2 cellular contexts compared by ENCODE assay signal in genomic region chr16:86393907-86394626, GRCh38.
TF ChIP-seq lines count a peak whose summit lies in the region.

No MANE protein-coding gene starts in this region.

TF ChIP-seq in HepG2, 621 proteins besides CTCF, POLR2A, EP300 and RAD21 (continued from another document):
- TF ChIP-seq IRF9 (CRISPR knock-in tag; IDR thresholded peaks at IDR 0.05; ENCODE audit: borderline replicate concordance) (no peak), CREB1 (IDR thresholded peaks at IDR 0.05) (peak; percentile 98), CREB1 (CRISPR knock-in tag; IDR thresholded peaks at IDR 0.05) (no peak), SSRP1 (CRISPR knock-in tag; IDR thresholded peaks at IDR 0.05) (no peak), MAFK (conservative IDR thresholded peaks at IDR 0.05 in 1 of 2, IDR thresholded peaks at IDR 0.05 in 1 of 2; ENCODE audit: low read length in 2 of 2) (peak in 1 of 2 experiments; percentile 28; a peak in 1 of 4 replicates), XRCC5 (optimal IDR thresholded peaks at IDR 0.05; ENCODE audit: low read length) (no peak), IKZF1 (IDR thresholded peaks at IDR 0.05) (0 out of 2 replicates have a peak, but pooled peaks have one; percentile 65), ADNP (CRISPR knock-in tag; IDR thresholded peaks at IDR 0.05) (no peak), FOXP1 (IDR thresholded peaks at IDR 0.05) (0 out of 2 replicates have a peak, but pooled peaks have one; percentile 4), FOXP1 (CRISPR knock-in tag; IDR thresholded peaks at IDR 0.05) (no peak), PRMT3 (CRISPR knock-in tag; IDR thresholded peaks at IDR 0.05; ENCODE audit: borderline replicate concordance, low read depth) (no peak), ZBTB14 (CRISPR knock-in tag; IDR thresholded peaks at IDR 0.05) (no peak), FOXK2 (IDR thresholded peaks at IDR 0.05) (peak; percentile 3; the same call in 1 of the 2 replicates), ZKSCAN5 (CRISPR knock-in tag; IDR thresholded peaks at IDR 0.05) (no peak)

TF ChIP-seq in K562, 482 proteins besides CTCF, POLR2A, EP300 and RAD21 (continued from another document):
- TF ChIP-seq ZNF318 (IDR thresholded peaks at IDR 0.05; ENCODE audit: borderline replicate concordance in 1 of 2, low read depth in 1 of 2) (no peak), ATF1 (CRISPR knock-in tag; IDR thresholded peaks at IDR 0.05) (no peak), ATF1 (tag; IDR thresholded peaks at IDR 0.05) (peak; percentile 15; the same call in 1 of the 2 replicates), TAF7 (tag; IDR thresholded peaks at IDR 0.05) (no peak), TFAP4 (CRISPR knock-in tag; IDR thresholded peaks at IDR 0.05; ENCODE audit: borderline replicate concordance) (no peak), ZNF3 (CRISPR knock-in tag; IDR thresholded peaks at IDR 0.05) (no peak), MAFG (tag; conservative IDR thresholded peaks at IDR 0.05) (peak; percentile 53), BCLAF1 (IDR thresholded peaks at IDR 0.05; ENCODE audit: borderline replicate concordance in 1 of 2, control insufficient read depth in 1 of 2, low read depth in 2 of 2, low read length in 1 of 2) (no peak), ZNF316 (IDR thresholded peaks at IDR 0.05) (peak; percentile 42), PML (IDR thresholded peaks at IDR 0.05; ENCODE audit: low read length) (no peak), IRF9 (tag; IDR thresholded peaks at IDR 0.05) (no peak), YY1 (IDR thresholded peaks at IDR 0.05; ENCODE audit: borderline replicate concordance in 1 of 3, control insufficient read depth in 1 of 3, extremely low read depth in 1 of 3, insufficient read depth in 3 of 3, insufficient read length in 1 of 3, insufficient replicate concordance in 2 of 3, low read depth in 1 of 3, low read length in 2 of 3) (no peak), FOS (IDR thresholded peaks at IDR 0.05; ENCODE audit: extremely low read depth, insufficient read length) (no peak), TBL1XR1 (IDR thresholded peaks at IDR 0.05; ENCODE audit: low read length in 2 of 2) (no peak), ZNF280A (IDR thresholded peaks at IDR 0.05; ENCODE audit: low read depth, partially characterized antibody) (no peak), ZNF174 (CRISPR knock-in tag; IDR thresholded peaks at IDR 0.05) (no peak), SNIP1 (IDR thresholded peaks at IDR 0.05; ENCODE audit: low read depth) (no peak), CTBP1 (IDR thresholded peaks at IDR 0.05; ENCODE audit: borderline replicate concordance) (no peak), ELF4 (CRISPR knock-in tag; IDR thresholded peaks at IDR 0.05) (no peak), TARDBP (IDR thresholded peaks at IDR 0.05) (no peak)
